In genomic region chr5:162444129-162444762, GRCh38 we compare ENCODE assay signal across 29 cellular contexts.
"Had no signal": no experiment of that assay in that cellular context is flagged by ENCODE, and none has a peak within 500 bp of the region (broad histone marks: within the 10 kb centered on the region; RNA-seq: fewer than 3 reads in every experiment).

No MANE protein-coding gene starts in this region.

- H3K4me1 ChIP-seq: ascending aorta, breast epithelium had no signal

- DNase-seq: activated CD4-positive, alpha-beta memory T cell treated with anti-CD3 and anti-CD28 coated beads, Interleukin-2, amount 10 ng/mL, durations not matched to agents 7 days and 5 days; activated CD4-positive, alpha-beta T cell treated with anti-CD3 and anti-CD28 coated beads for 1 hour; activated CD4-positive, alpha-beta T cell treated with anti-CD3 and anti-CD28 coated beads for 4 hours; activated CD4-positive, alpha-beta T cell treated with anti-CD3 and anti-CD28 coated beads, Interleukin-2, amount 10 ng/mL, durations not matched to agents 7 days and 5 days; activated CD4-positive, alpha-beta T cell treated with anti-CD3 and anti-CD28 coated beads, Interleukin-2, amount 50 U/mL, for 4 hours; activated CD8-positive, alpha-beta memory T cell treated with anti-CD3 and anti-CD28 coated beads, Interleukin-2, amount 50 U/mL, for 48 hours; activated gamma-delta T cell; activated naive CD4-positive, alpha-beta T cell; activated naive CD4-positive, alpha-beta T cell treated with anti-CD3 and anti-CD28 coated beads, Interleukin-2, amount 10 ng/mL, durations not matched to agents 7 days and 5 days; activated naive CD8-positive, alpha-beta T cell treated with anti-CD3 and anti-CD28 coated beads, Interleukin-2, amount 10 ng/mL, durations not matched to agents 7 days and 5 days; activated T-cell treated with anti-CD3 and anti-CD28 coated beads for 4 hours; activated T-cell treated with anti-CD3 and anti-CD28 coated beads, Interleukin-2, amount 50 U/mL, for 24 hours; activated T-cell treated with anti-CD3 and anti-CD28 coated beads, Interleukin-2, amount 50 U/mL, for 72 hours; central memory CD4-positive, alpha-beta T cell; cerebellar nuclear complex; dorsolateral prefrontal cortex; effector memory CD4-positive, alpha-beta T cell; endodermal cell; foreskin fibroblast; head of caudate nucleus; T-helper 17 cell had no signal

- H3K27me3 ChIP-seq: ascending aorta, breast epithelium, cardiac muscle cell, dorsolateral prefrontal cortex had no signal

- H3K4me3 ChIP-seq: ascending aorta, breast epithelium, cardiac muscle cell, coronary artery, dorsolateral prefrontal cortex had no signal

- H3K9me3 ChIP-seq: ascending aorta, breast epithelium had no signal

- ATAC-seq: activated naive CD4-positive, alpha-beta T cell treated with anti-CD3 and anti-CD28 coated beads, Interleukin-2, amount 50 U/mL, for 72 hours; activated T-cell treated with anti-CD3 and anti-CD28 coated beads, Interleukin-2, amount 50 U/mL, for 72 hours; esophagus mucosa; T-helper 17 cell; WTC11 had no signal

- H3K36me3 ChIP-seq: ascending aorta, breast epithelium, cardiac muscle cell had no signal

- H3K27ac ChIP-seq: ascending aorta, breast epithelium, cardiac muscle cell, coronary artery, dorsolateral prefrontal cortex, VCaP had no signal
